9 cellular contexts compared by ENCODE assay signal in the genomic region with DNA sequence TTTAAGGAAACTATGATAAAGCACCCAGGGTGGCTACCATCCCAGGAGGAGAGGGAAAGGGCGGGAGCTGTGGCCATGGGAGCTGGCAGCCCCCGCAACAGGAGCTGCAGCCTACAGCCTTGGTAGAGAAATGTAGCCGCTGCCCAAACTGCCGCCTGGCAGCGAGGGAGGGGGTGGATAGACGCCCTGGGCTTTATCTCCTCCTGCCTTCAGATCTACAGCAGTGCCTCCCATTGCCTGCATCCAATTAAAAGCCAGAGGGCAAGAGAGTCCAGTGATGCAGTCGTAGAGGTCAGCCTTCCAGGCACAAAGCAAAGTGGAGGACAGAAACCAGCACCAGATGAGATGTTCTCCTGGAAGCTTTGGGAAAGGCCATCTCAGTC. TPM values are rescaled to one million over a fixed set of nuclear protein-coding genes. Genes with fewer than 3 reads are reported as not detected.
DNase-seq lines count a peak whose midpoint lies in the region; ATAC-seq and TF ChIP-seq lines count a peak whose summit lies in the region.
"Had no signal": no experiment of that assay in that cellular context is flagged by ENCODE, and none has a peak within 500 bp of the region (broad histone marks: within the 10 kb centered on the region; RNA-seq: fewer than 3 reads in every experiment).

No MANE protein-coding gene starts in this region.

- POLR2A ChIA-PET in activated CD4-positive, alpha-beta T cell treated with anti-CD3 and anti-CD28 coated beads, Interleukin-2, amount 10 ng/mL, durations not matched to agents 7 days and 5 days (lab: Charles Lee) = no interaction called here

- no peaks in the 10 kb centered on the region for H3K36me3 ChIP-seq in brain microvascular endothelial cell (replicated peaks)
- H3K36me3 ChIP-seq in upper lobe of right lung = no peaks in the 10 kb centered on the region
- H3K36me3 ChIP-seq: transverse colon had no signal

- H3K9me3 Mint-ChIP-seq in activated CD4-positive, alpha-beta T cell treated with anti-CD3 and anti-CD28 coated beads, Interleukin-2, amount 10 ng/mL, durations not matched to agents 7 days and 5 days = no peaks in the 10 kb centered on the region

- no peaks in the 10 kb centered on the region for H3K9me3 ChIP-seq in upper lobe of right lung
- H3K9me3 ChIP-seq: transverse colon had no signal

- intact Hi-C loops in Right ventricle myocardium superior (cut with DNase I) = no loop called here
- intact Hi-C loops in cardiac septum (cut with DNase I) = no loop called here
- intact Hi-C loops in upper lobe of right lung (cut with DNase I) = no loop called here

- H3K4me1 Mint-ChIP-seq in activated CD4-positive, alpha-beta T cell treated with anti-CD3 and anti-CD28 coated beads, Interleukin-2, amount 10 ng/mL, durations not matched to agents 7 days and 5 days = peaks cover 15% of the 10 kb centered on the region

- H3K4me3 ChIP-seq in brain microvascular endothelial cell (ENCODE audit: low read depth, low read length) (peak overlapping the region; percentile 52), upper lobe of right lung (peak overlapping the region; percentile 52)

- DNase-seq in Right ventricle myocardium superior (no peak), cardiac septum (ENCODE audit: low spot score) (no peak), brain microvascular endothelial cell (no peak), medulla oblongata (ENCODE audit: extremely low spot score) (peak; percentile 10), upper lobe of right lung (no peak), NCI-H526 treated with DMSO at 0.1 percent for 48 hours (lab: John Stamatoyannopoulos, UW) (no peak)
- no peak for DNase-seq in activated CD4-positive, alpha-beta T cell treated with anti-CD3 and anti-CD28 coated beads, Interleukin-2, amount 10 ng/mL, durations not matched to agents 7 days and 5 days
- DNase-seq: transverse colon had no signal

- no peak overlapping the region for H3K27ac ChIP-seq in brain microvascular endothelial cell
- no peak overlapping the region for H3K27ac ChIP-seq in upper lobe of right lung

- H3K27ac Mint-ChIP-seq in activated CD4-positive, alpha-beta T cell treated with anti-CD3 and anti-CD28 coated beads, Interleukin-2, amount 10 ng/mL, durations not matched to agents 7 days and 5 days = no peak overlapping the region

- CTCF ChIA-PET in activated CD4-positive, alpha-beta T cell treated with anti-CD3 and anti-CD28 coated beads, Interleukin-2, amount 10 ng/mL, durations not matched to agents 7 days and 5 days (lab: Charles Lee) = interaction anchor here (1.4 kb wide), 2 partner anchors 66 to 251 kb away, joined by 3 read pairs; no protein-coding TSS in a partner anchor

- ATAC-seq in Right ventricle myocardium superior (ENCODE audit: poor library complexity) = peak; percentile 7
- ATAC-seq in upper lobe of right lung = no peak
- ATAC-seq in GM21423 (IDR thresholded peaks at IDR 0.05; ENCODE audit: unreplicated experiment) = no peak

- peaks cover 29% of the 10 kb centered on the region for H3K27me3 Mint-ChIP-seq in activated CD4-positive, alpha-beta T cell treated with anti-CD3 and anti-CD28 coated beads, Interleukin-2, amount 10 ng/mL, durations not matched to agents 7 days and 5 days

- in situ Hi-C loops in brain microvascular endothelial cell (cut with HindIII; ENCODE audit: low pct_ligation_motif_present, low sequenced_read_pairs) = no loop called here

- no peaks in the 10 kb centered on the region for H3K36me3 Mint-ChIP-seq in activated CD4-positive, alpha-beta T cell treated with anti-CD3 and anti-CD28 coated beads, Interleukin-2, amount 10 ng/mL, durations not matched to agents 7 days and 5 days (ENCODE audit: low read depth)

- H3K4me3 Mint-ChIP-seq in activated CD4-positive, alpha-beta T cell treated with anti-CD3 and anti-CD28 coated beads, Interleukin-2, amount 10 ng/mL, durations not matched to agents 7 days and 5 days = no peak overlapping the region

- TF ChIP-seq CTCF in brain microvascular endothelial cell (IDR thresholded peaks at IDR 0.05; ENCODE audit: low read depth, low read length, missing control alignments) = no peak
- TF ChIP-seq CTCF in upper lobe of right lung (IDR thresholded peaks at IDR 0.05) = no peak

- H3K4me1 ChIP-seq in upper lobe of right lung = peaks cover 12% of the 10 kb centered on the region

- no peaks in the 10 kb centered on the region for H3K27me3 ChIP-seq in brain microvascular endothelial cell (replicated peaks)
- H3K27me3 ChIP-seq in upper lobe of right lung = no peaks in the 10 kb centered on the region

RNA-seq across cellular contexts. Expression of gene ZFAND3, which starts 35.0 kb away (rescaled TPM):
- 76.0 TPM for total RNA-seq in Right ventricle myocardium superior
- total RNA-seq in cardiac septum = 92.6 TPM
- 69.1 TPM for total RNA-seq in upper lobe of right lung
- total RNA-seq in activated CD4-positive, alpha-beta T cell treated with anti-CD3 and anti-CD28 coated beads, Interleukin-2, amount 10 ng/mL, durations not matched to agents 7 days and 5 days = 10 to 100 TPM; 27.4 to 34.7 TPM
